14 cellular contexts compared by ENCODE assay signal in genomic region chr3:21672303-21672702, GRCh38.
DNase-seq lines count a peak whose midpoint lies in the region; ATAC-seq and TF ChIP-seq lines count a peak whose summit lies in the region.
"Had no signal": no experiment of that assay in that cellular context is flagged by ENCODE, and none has a peak within 500 bp of the region (broad histone marks: within the 10 kb centered on the region; RNA-seq: fewer than 3 reads in every experiment).

No MANE protein-coding gene starts in this region.

- TF ChIP-seq CTCF in epithelial cell of esophagus (IDR thresholded peaks at IDR 0.05; ENCODE audit: insufficient read depth, low read depth, low read length, missing control alignments), result no peak
- TF ChIP-seq CTCF in psoas muscle (IDR thresholded peaks at IDR 0.05), result no peak

- no peaks in the 10 kb centered on the region for H3K27me3 ChIP-seq in psoas muscle (ENCODE audit: insufficient read depth in 3 of 3, low read length in 2 of 3)
- no peaks in the 10 kb centered on the region for H3K27me3 ChIP-seq in neuronal stem cell (ENCODE audit: control insufficient read depth in 3 of 3, insufficient read depth in 3 of 3, low read depth in 1 of 3, low read length in 3 of 3)
- H3K27me3 ChIP-seq: heart right ventricle had no signal

- peak; percentile 76 for DNase-seq in EH (ENCODE audit: low read depth)
- DNase-seq in RPMI7951 (ENCODE audit: low read depth), result peak; percentile 60
- peak; percentile 87 for DNase-seq in epithelial cell of esophagus (ENCODE audit: low read depth)
- no peak for DNase-seq in psoas muscle
- no peak for DNase-seq in DMS79 treated with DMSO at 0.1 percent for 48 hours (lab: John Stamatoyannopoulos, UW)
- DNase-seq in activated T-helper 1 cell treated with anti-CD3 and anti-CD28 coated beads, Interleukin-12 subunit alpha, Interleukin-12 subunit beta, Interleukin-2, Interleukin-4 antibody, amounts not matched to agents 30 ng/mL and 10 ng/mL and 1 ng/mL, durations not matched to agents 14 hours and 24 hours and 36 hours (ENCODE audit: low spot score), result no peak
- no peak for DNase-seq in neuronal stem cell (ENCODE audit: low spot score)
- DNase-seq: heart right ventricle; NCI-H1436 treated with DMSO at 0.1 percent for 48 hours; stimulated activated CD4-positive, alpha-beta T cell treated with anti-CD3 and anti-CD28 coated beads, Interleukin-15, amount 100 ng/mL, for 24 hours had no signal

- H3K4me1 ChIP-seq in psoas muscle, result no peaks in the 10 kb centered on the region
- H3K4me1 ChIP-seq in neuronal stem cell (ENCODE audit: control insufficient read depth in 2 of 2, insufficient read depth in 1 of 2, low read depth in 1 of 2, low read length in 2 of 2), result no peaks in the 10 kb centered on the region

- no peaks in the 10 kb centered on the region for H3K27me3 Mint-ChIP-seq in activated T-helper 1 cell treated with anti-CD3 and anti-CD28 coated beads, Interleukin-12 subunit alpha, Interleukin-12 subunit beta, Interleukin-2, Interleukin-4 antibody, amounts not matched to agents 30 ng/mL and 10 ng/mL and 1 ng/mL, durations not matched to agents 14 hours and 24 hours and 36 hours (ENCODE audit: insufficient read depth)
- H3K27me3 Mint-ChIP-seq: brain; stimulated activated memory B cell treated with anti-CD40 and anti-IgM and Interleukin-4, amounts not matched to agents 10 μg/mL and 1 μg/mL and 100 μg/mL, for 72 hours had no signal

- no peak overlapping the region for H3K9ac ChIP-seq in neuronal stem cell (ENCODE audit: low read depth, low read length, poor library complexity)

- ATAC-seq in psoas muscle (peak; percentile 32 to 95 (median 76)), GM21360 (IDR thresholded peaks at IDR 0.05; ENCODE audit: unreplicated experiment) (no peak)
- ATAC-seq: stimulated activated memory B cell treated with anti-CD40 and anti-IgM and Interleukin-4, amounts not matched to agents 10 μg/mL and 1 μg/mL and 100 μg/mL, for 72 hours had no signal

- WGBS in psoas muscle, 3 donors, result 19 to 39% (median 37%) methylated on average over 1 of the region's 1 CpG
- WGBS in neuronal stem cell (ENCODE audit: extremely low coverage in 2 of 2, insufficient read length in 2 of 2, insufficient replicate concordance in 1 of 2), 2 donors, result no CpG with 5 or more reads among the region's 1 CpG

- no peaks in the 10 kb centered on the region for H3K79me1 ChIP-seq in neuronal stem cell (ENCODE audit: low read depth, low read length)

- H2BK12ac ChIP-seq in neuronal stem cell (ENCODE audit: low read length), result no peak overlapping the region

- H3K4me3 ChIP-seq in epithelial cell of esophagus (ENCODE audit: low read length), result no peak overlapping the region
- H3K4me3 ChIP-seq in psoas muscle, result no peak overlapping the region
- H3K4me3 ChIP-seq in neuronal stem cell (ENCODE audit: low read length in 2 of 2), result no peak overlapping the region
- H3K4me3 ChIP-seq: heart right ventricle had no signal

- H3K4ac ChIP-seq in neuronal stem cell (ENCODE audit: low read length), result no peak overlapping the region

- H3K36me3 ChIP-seq in psoas muscle (ENCODE audit: insufficient read depth in 1 of 2, low read depth in 1 of 2), result no peaks in the 10 kb centered on the region
- H3K36me3 ChIP-seq in neuronal stem cell (replicated peaks in 1 of 2; ENCODE audit: control insufficient read depth in 2 of 2, insufficient read depth in 2 of 2, low read length in 2 of 2), result no peaks in the 10 kb centered on the region
- H3K36me3 ChIP-seq: heart right ventricle had no signal

- no peak overlapping the region for H2BK15ac ChIP-seq in neuronal stem cell (ENCODE audit: low read length)

- no peak overlapping the region for H4K91ac ChIP-seq in neuronal stem cell (ENCODE audit: low read depth, low read length, poor library complexity)

- no peak overlapping the region for H3K14ac ChIP-seq in neuronal stem cell (ENCODE audit: low read length)

- H3K36me3 Mint-ChIP-seq in activated T-helper 1 cell treated with anti-CD3 and anti-CD28 coated beads, Interleukin-12 subunit alpha, Interleukin-12 subunit beta, Interleukin-2, Interleukin-4 antibody, amounts not matched to agents 30 ng/mL and 10 ng/mL and 1 ng/mL, durations not matched to agents 14 hours and 24 hours and 36 hours (ENCODE audit: low read depth), result no peaks in the 10 kb centered on the region
- H3K36me3 Mint-ChIP-seq: brain; stimulated activated memory B cell treated with anti-CD40 and anti-IgM and Interleukin-4, amounts not matched to agents 10 μg/mL and 1 μg/mL and 100 μg/mL, for 72 hours had no signal

- no peak overlapping the region for H3K4me3 Mint-ChIP-seq in activated T-helper 1 cell treated with anti-CD3 and anti-CD28 coated beads, Interleukin-12 subunit alpha, Interleukin-12 subunit beta, Interleukin-2, Interleukin-4 antibody, amounts not matched to agents 30 ng/mL and 10 ng/mL and 1 ng/mL, durations not matched to agents 14 hours and 24 hours and 36 hours
- H3K4me3 Mint-ChIP-seq: brain; stimulated activated memory B cell treated with anti-CD40 and anti-IgM and Interleukin-4, amounts not matched to agents 10 μg/mL and 1 μg/mL and 100 μg/mL, for 72 hours; T-helper 1 cell treated with Interleukin-12 subunit alpha and Interleukin-12 subunit beta and Interleukin-4 antibody, amounts not matched to agents 30 μg/mL and 1 μg/mL, for 36 hours had no signal

- H3K9me3 Mint-ChIP-seq in activated T-helper 1 cell treated with anti-CD3 and anti-CD28 coated beads, Interleukin-12 subunit alpha, Interleukin-12 subunit beta, Interleukin-2, Interleukin-4 antibody, amounts not matched to agents 30 ng/mL and 10 ng/mL and 1 ng/mL, durations not matched to agents 14 hours and 24 hours and 36 hours, result no peaks in the 10 kb centered on the region
- H3K9me3 Mint-ChIP-seq: brain; stimulated activated memory B cell treated with anti-CD40 and anti-IgM and Interleukin-4, amounts not matched to agents 10 μg/mL and 1 μg/mL and 100 μg/mL, for 72 hours; T-helper 1 cell treated with Interleukin-12 subunit alpha and Interleukin-12 subunit beta and Interleukin-4 antibody, amounts not matched to agents 30 μg/mL and 1 μg/mL, for 36 hours had no signal

- H3K27ac ChIP-seq in psoas muscle (no peak overlapping the region), neuronal stem cell (replicated peaks; ENCODE audit: low read length) (no peak overlapping the region)

- no peaks in the 10 kb centered on the region for H3K4me1 Mint-ChIP-seq in activated T-helper 1 cell treated with anti-CD3 and anti-CD28 coated beads, Interleukin-12 subunit alpha, Interleukin-12 subunit beta, Interleukin-2, Interleukin-4 antibody, amounts not matched to agents 30 ng/mL and 10 ng/mL and 1 ng/mL, durations not matched to agents 14 hours and 24 hours and 36 hours (ENCODE audit: low read depth)
- H3K4me1 Mint-ChIP-seq: stimulated activated memory B cell treated with anti-CD40 and anti-IgM and Interleukin-4, amounts not matched to agents 10 μg/mL and 1 μg/mL and 100 μg/mL, for 72 hours had no signal

- H2BK5ac ChIP-seq in neuronal stem cell (ENCODE audit: low read length), result no peak overlapping the region

- no peak overlapping the region for H3K23ac ChIP-seq in neuronal stem cell (ENCODE audit: low read depth, low read length, poor library complexity)

- intact Hi-C loops in psoas muscle (cut with DNase I), result no loop called here
- intact Hi-C loops in activated T-helper 1 cell treated with anti-CD3 and anti-CD28 coated beads, Interleukin-12 subunit alpha, Interleukin-12 subunit beta, Interleukin-2, Interleukin-4 antibody, amounts not matched to agents 30 ng/mL and 10 ng/mL and 1 ng/mL, durations not matched to agents 14 hours and 24 hours and 36 hours (cut with micrococcal nuclease), result no loop called here

- no peak overlapping the region for H3K27ac Mint-ChIP-seq in activated T-helper 1 cell treated with anti-CD3 and anti-CD28 coated beads, Interleukin-12 subunit alpha, Interleukin-12 subunit beta, Interleukin-2, Interleukin-4 antibody, amounts not matched to agents 30 ng/mL and 10 ng/mL and 1 ng/mL, durations not matched to agents 14 hours and 24 hours and 36 hours
- H3K27ac Mint-ChIP-seq: brain; stimulated activated memory B cell treated with anti-CD40 and anti-IgM and Interleukin-4, amounts not matched to agents 10 μg/mL and 1 μg/mL and 100 μg/mL, for 72 hours; T-helper 1 cell treated with Interleukin-12 subunit alpha and Interleukin-12 subunit beta and Interleukin-4 antibody, amounts not matched to agents 30 μg/mL and 1 μg/mL, for 36 hours had no signal

- no peak overlapping the region for H4K8ac ChIP-seq in neuronal stem cell (ENCODE audit: low read depth, low read length)

- H2AFZ ChIP-seq in neuronal stem cell (ENCODE audit: low read length), result no peak overlapping the region

- H3K9me3 ChIP-seq in psoas muscle, result no peaks in the 10 kb centered on the region
- H3K9me3 ChIP-seq in neuronal stem cell (replicated peaks in 1 of 2; ENCODE audit: control insufficient read depth in 2 of 2, insufficient read depth in 1 of 2, low read depth in 1 of 2, low read length in 2 of 2), result no peaks in the 10 kb centered on the region
- H3K9me3 ChIP-seq: heart right ventricle had no signal

- no peak overlapping the region for H3K4me2 ChIP-seq in neuronal stem cell (ENCODE audit: insufficient read depth, low read length, poor library complexity, severe bottlenecking)

- no peak overlapping the region for H2AK5ac ChIP-seq in neuronal stem cell (ENCODE audit: low read depth, low read length)

- no peak overlapping the region for H2BK120ac ChIP-seq in neuronal stem cell (ENCODE audit: low read depth, low read length)

- H3K18ac ChIP-seq in neuronal stem cell (ENCODE audit: low read length), result no peak overlapping the region

Comparison
In these comparisons a context has a peak if more than half of its experiments do, and no peak if none do; other contexts are left out.
1. DNase-seq: peak in EH (single experiment), RPMI7951 (single experiment) and epithelial cell of esophagus (single experiment); none in psoas muscle (0 of 2), DMS79 treated with DMSO at 0.1 percent for 48 hours (single experiment), activated T-helper 1 cell treated with anti-CD3 and anti-CD28 coated beads, Interleukin-12 subunit alpha, Interleukin-12 subunit beta, Interleukin-2, Interleukin-4 antibody, amounts not matched to agents 30 ng/mL and 10 ng/mL and 1 ng/mL, durations not matched to agents 14 hours and 24 hours and 36 hours (single experiment) and neuronal stem cell (single experiment).